Comparison of ENCODE assay signal across 25 cellular contexts in genomic region chrX:132818638-132819037, GRCh38.
"Had no signal": no experiment of that assay in that cellular context is flagged by ENCODE, and none has a peak within 500 bp of the region (broad histone marks: within the 10 kb centered on the region; RNA-seq: fewer than 3 reads in every experiment).

No MANE protein-coding gene starts in this region.

- H3K4me1 ChIP-seq: left ventricle myocardium inferior, right atrium auricular region, right lobe of liver, tibial nerve, uterus had no signal

- H3K36me3 ChIP-seq: left ventricle myocardium inferior, ovary, right atrium auricular region, right lobe of liver, tibial nerve, uterus had no signal

- ATAC-seq: left colon; natural killer cell; right lobe of liver; stimulated activated memory B cell treated with anti-CD40 and anti-IgM and Interleukin-4, amounts not matched to agents 10 μg/mL and 1 μg/mL and 100 μg/mL, for 72 hours; stimulated activated naive CD8-positive, alpha-beta T cell treated with anti-CD3 and anti-CD28 coated beads, Interleukin-15, amount 100 ng/mL, for 72 hours had no signal

- H3K4me2 ChIP-seq: smooth muscle cell had no signal

- FAIRE-seq: islet of Langerhans, kidney had no signal

- H3K4me3 ChIP-seq: left ventricle myocardium inferior, lung, ovary, right atrium auricular region, right lobe of liver, smooth muscle cell, tibial nerve, uterus had no signal

- H3K9me3 ChIP-seq: left ventricle myocardium inferior, ovary, right atrium auricular region, right lobe of liver, tibial nerve, uterus had no signal

- H3K27ac ChIP-seq: left ventricle myocardium inferior, ovary, right atrium auricular region, right lobe of liver, tibial nerve, uterus had no signal

- DNase-seq: hippocampal formation; immature natural killer cell; kidney; left colon; left ventricle myocardium inferior; mesendoderm; naive B cell; natural killer cell; nephron progenitor cell; ovary; right lobe of liver; stimulated activated CD4-positive, alpha-beta T cell treated with anti-CD3 and anti-CD28 coated beads, Interleukin-1b, Interleukin-23, amount 100 ng/mL, for 48 hours; stimulated activated CD4-positive, alpha-beta T cell treated with anti-CD3 and anti-CD28 coated beads, Interleukin-2, amount 100 ng/mL, for 48 hours; stimulated activated CD4-positive, alpha-beta T cell treated with anti-CD3 and anti-CD28 coated beads, Interleukin-4, amount 100 ng/mL, for 4 hours; stimulated activated CD8-positive, alpha-beta memory T cell treated with anti-CD3 and anti-CD28 coated beads, Interleukin-4, amount 100 ng/mL, for 48 hours; stimulated activated naive CD4-positive, alpha-beta T cell treated with Interleukin-2 at 50 U/mL for 16 hours; stimulated activated naive CD8-positive, alpha-beta T cell treated with anti-CD3 and anti-CD28 coated beads, Interleukin-15, amount 100 ng/mL, for 72 hours; substantia nigra; uterus had no signal

- H3K27me3 ChIP-seq: ovary, right atrium auricular region, right lobe of liver, uterus had no signal
